In genomic region chr9:96449844-96450612, GRCh38 we compare ENCODE assay signal across 8 cellular contexts. TPM values are rescaled to one million over a fixed set of nuclear protein-coding genes. Genes with fewer than 3 reads are reported as not detected.
DNase-seq lines count a peak whose midpoint lies in the region; ATAC-seq and TF ChIP-seq lines count a peak whose summit lies in the region.

HABP4 (plus strand) TSS chr9:96450169; CDS start chr9:96450280, 111 bp downstream.

- H3K27me3 ChIP-seq in iPS-18a (ENCODE audit: control insufficient read depth, insufficient read depth, low read length) (peaks cover 34% of the 10 kb centered on the region), skeletal muscle satellite cell (ENCODE audit: control insufficient read depth, insufficient read depth, low read length) (no peaks in the 10 kb centered on the region)

- H3K4me2 ChIP-seq in skeletal muscle satellite cell (ENCODE audit: low read length), result peak within 1 kb of the TSS; percentile 97

- ATAC-seq in GM18858 (IDR thresholded peaks at IDR 0.05; ENCODE audit: unreplicated experiment) (peak; percentile 90), HG03066 (IDR thresholded peaks at IDR 0.05; ENCODE audit: low read depth, unreplicated experiment) (peak; percentile 94)

- H3K36me3 ChIP-seq in iPS-18a (ENCODE audit: control insufficient read depth, low read depth, low read length) (no peaks in the 10 kb centered on the region), skeletal muscle satellite cell (ENCODE audit: insufficient read depth, low read length) (no peaks in the 10 kb centered on the region)

- H3K4me1 ChIP-seq in iPS-18a (ENCODE audit: control insufficient read depth, low read depth, low read length), result peaks cover 5% of the 10 kb centered on the region
- H3K4me1 ChIP-seq in skeletal muscle satellite cell (ENCODE audit: control insufficient read depth, insufficient read depth, low read length), result peaks cover 16% of the 10 kb centered on the region

- no peak within 1 kb of the TSS for H3K27ac ChIP-seq in iPS-18a (ENCODE audit: low read length)

- peaks cover 4% of the 10 kb centered on the region for H3K27me3 Mint-ChIP-seq in brain

- peak within 1 kb of the TSS; percentile 62 to 90 (median 84) for H3K27ac Mint-ChIP-seq in brain

- peaks cover 43% of the 10 kb centered on the region for H3K4me1 Mint-ChIP-seq in brain

- peak within 1 kb of the TSS; percentile 91 to 95 (median 94) for H3K4me3 Mint-ChIP-seq in brain

- H3K9me3 ChIP-seq in iPS-18a (ENCODE audit: control insufficient read depth, low read depth, low read length), result no peaks in the 10 kb centered on the region
- H3K9me3 ChIP-seq in skeletal muscle satellite cell (replicated peaks; ENCODE audit: low read length), result no peaks in the 10 kb centered on the region

- H3K9ac ChIP-seq in iPS-18a (ENCODE audit: low read length) (peak within 1 kb of the TSS; percentile 18), skeletal muscle satellite cell (ENCODE audit: low read depth, low read length) (peak within 1 kb of the TSS; percentile 89)

- H3K9me3 Mint-ChIP-seq in brain, result no peaks in the 10 kb centered on the region

- no peak for TF ChIP-seq CTCF in brain (conservative IDR thresholded peaks at IDR 0.05)

- H3K36me3 Mint-ChIP-seq in brain, result no peaks in the 10 kb centered on the region

- DNase-seq in 8988T (peak; percentile 95), NCI-H2107 treated with DMSO at 0.1 percent for 48 hours (lab: John Stamatoyannopoulos, UW; ENCODE audit: unreplicated experiment) (peak; percentile 75), UCSD-AML1 (lab: John Stamatoyannopoulos, UW; ENCODE audit: unreplicated experiment) (peak; percentile 96)

- H3K4me3 ChIP-seq in iPS-18a (ENCODE audit: low read length), result peak within 1 kb of the TSS; percentile 73
- H3K4me3 ChIP-seq in skeletal muscle satellite cell (ENCODE audit: low read length), result peak within 1 kb of the TSS; percentile 98

RNA-seq across cellular contexts. Expression of gene HABP4, which starts in this region (rescaled TPM):
- 44.6 TPM for polyA plus RNA-seq in brain (ENCODE audit: insufficient read depth, low read depth, low replicate concordance)
- total RNA-seq in skeletal muscle satellite cell (2012; rRNA removed), result 6.8 and 12.4 TPM in 2 replicates
